Comparison of ENCODE assay signal across 8 cellular contexts in the genomic region with DNA sequence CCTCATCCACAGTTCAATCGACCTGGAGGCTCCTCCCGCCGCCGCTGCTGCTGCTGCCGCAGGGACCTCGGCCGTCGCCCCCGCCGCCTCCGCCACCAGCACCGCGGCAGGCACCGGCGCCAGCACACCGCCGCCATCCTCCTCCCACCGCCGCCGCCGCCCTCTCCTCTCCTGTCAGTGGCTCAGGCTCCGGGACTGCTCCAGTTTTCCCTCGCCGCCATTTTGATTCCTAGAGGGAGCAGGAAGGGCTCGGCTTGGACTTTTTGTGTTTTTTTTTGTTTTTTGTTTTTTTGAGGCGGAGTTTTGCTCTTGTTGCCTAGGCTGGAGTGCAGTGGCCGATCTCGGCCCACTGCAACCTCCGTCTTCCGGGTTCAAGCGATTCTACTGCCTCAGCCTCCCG. TPM values are rescaled to one million over a fixed set of nuclear protein-coding genes. Genes with fewer than 3 reads are reported as not detected.
DNase-seq lines count a peak whose midpoint lies in the region; ATAC-seq and TF ChIP-seq lines count a peak whose summit lies in the region.

No MANE protein-coding gene starts in this region.

- no peaks in the 10 kb centered on the region for H3K27me3 Mint-ChIP-seq in activated T-helper 1 cell treated with anti-CD3 and anti-CD28 coated beads, Interleukin-12 subunit alpha, Interleukin-12 subunit beta, Interleukin-2, Interleukin-4 antibody, amounts not matched to agents 30 ng/mL and 10 ng/mL and 1 ng/mL, durations not matched to agents 14 hours and 24 hours and 36 hours (ENCODE audit: insufficient read depth)

- H3K27ac Mint-ChIP-seq in activated T-helper 1 cell treated with anti-CD3 and anti-CD28 coated beads, Interleukin-12 subunit alpha, Interleukin-12 subunit beta, Interleukin-2, Interleukin-4 antibody, amounts not matched to agents 30 ng/mL and 10 ng/mL and 1 ng/mL, durations not matched to agents 14 hours and 24 hours and 36 hours, result peak overlapping the region; percentile 74

- no peaks in the 10 kb centered on the region for H4K20me1 ChIP-seq in Karpas-422 (ENCODE audit: insufficient read depth, low read depth, low read length)

- H3K4me3 Mint-ChIP-seq in activated T-helper 1 cell treated with anti-CD3 and anti-CD28 coated beads, Interleukin-12 subunit alpha, Interleukin-12 subunit beta, Interleukin-2, Interleukin-4 antibody, amounts not matched to agents 30 ng/mL and 10 ng/mL and 1 ng/mL, durations not matched to agents 14 hours and 24 hours and 36 hours, result peak overlapping the region; percentile 81

- H3K4me3 ChIP-seq in left lung, result peak overlapping the region; percentile 11 to 19
- peak overlapping the region in 4 of 5 donors; percentile 16 to 47 (median 22) for H3K4me3 ChIP-seq in subcutaneous abdominal adipose tissue (ENCODE audit: low read depth in 1 of 5, low read length in 5 of 5)
- no peak overlapping the region for H3K4me3 ChIP-seq in Karpas-422 (ENCODE audit: low read length)

- H3K9me2 ChIP-seq in Karpas-422 (replicated peaks; ENCODE audit: insufficient read depth, low read length), result no peaks in the 10 kb centered on the region

- H3K9ac ChIP-seq in subcutaneous abdominal adipose tissue (ENCODE audit: low read length in 5 of 5) (no peak overlapping the region), Karpas-422 (ENCODE audit: low read length) (no peak overlapping the region)

- no peak for TF ChIP-seq CTCF in left lung (IDR thresholded peaks at IDR 0.05)

- DNase-seq in activated gamma-delta T cell treated with Interleukin-2 at 50 U/mL for 16 hours (peak; percentile 15), activated gamma-delta T cell (lab: John Stamatoyannopoulos, UW) (no peak), left lung (peak in 1 of 2 donors; percentile 80), NCI-H82 (lab: John Stamatoyannopoulos, UW) (no peak), Karpas-422 (no peak)
- DNase-seq in activated T-helper 1 cell treated with anti-CD3 and anti-CD28 coated beads, Interleukin-12 subunit alpha, Interleukin-12 subunit beta, Interleukin-2, Interleukin-4 antibody, amounts not matched to agents 30 ng/mL and 10 ng/mL and 1 ng/mL, durations not matched to agents 14 hours and 24 hours and 36 hours (ENCODE audit: low spot score), result peak; percentile 20
- DNase-seq in effector CD8-positive, alpha-beta T cell (lab: John Stamatoyannopoulos, UW), result no peak

- H3K27me3 ChIP-seq in left lung (no peaks in the 10 kb centered on the region), subcutaneous abdominal adipose tissue (ENCODE audit: control insufficient read depth in 5 of 5, insufficient read depth in 4 of 5, low read length in 5 of 5) (peaks cover 0 to 3% (median 0%) of the 10 kb centered on the region in 5 donors), Karpas-422 (ENCODE audit: low read length) (no peaks in the 10 kb centered on the region)

- no peaks in the 10 kb centered on the region for H3K9me3 ChIP-seq in left lung
- H3K9me3 ChIP-seq in subcutaneous abdominal adipose tissue (ENCODE audit: control insufficient read depth in 5 of 5, low read length in 5 of 5), result no peaks in the 10 kb centered on the region
- H3K9me3 ChIP-seq in Karpas-422 (ENCODE audit: low read length), result no peaks in the 10 kb centered on the region

- H3K79me2 ChIP-seq in Karpas-422 (ENCODE audit: low read length), result peaks cover 20% of the 10 kb centered on the region

- H3K4me1 ChIP-seq in left lung (peaks cover 0 to 16% of the 10 kb centered on the region in 2 donors), subcutaneous abdominal adipose tissue (ENCODE audit: control insufficient read depth in 5 of 5, insufficient read depth in 5 of 5, low read length in 5 of 5) (peaks cover 0 to 14% (median 13%) of the 10 kb centered on the region in 5 donors), Karpas-422 (ENCODE audit: low read length) (peaks cover 20% of the 10 kb centered on the region)

- no peaks in the 10 kb centered on the region for H3K36me3 ChIP-seq in left lung
- H3K36me3 ChIP-seq in subcutaneous abdominal adipose tissue (ENCODE audit: control insufficient read depth in 5 of 5, insufficient read depth in 5 of 5, low read length in 5 of 5), result no peaks in the 10 kb centered on the region
- H3K36me3 ChIP-seq in Karpas-422 (ENCODE audit: insufficient read depth, low read length), result no peaks in the 10 kb centered on the region

- H2AFZ ChIP-seq in Karpas-422 (ENCODE audit: low read length), result no peak overlapping the region

- H3K27ac ChIP-seq in left lung (no peak overlapping the region), subcutaneous abdominal adipose tissue (ENCODE audit: low read depth, low read length) (no peak overlapping the region), Karpas-422 (ENCODE audit: low read length) (no peak overlapping the region)

- H3K9me3 Mint-ChIP-seq in activated T-helper 1 cell treated with anti-CD3 and anti-CD28 coated beads, Interleukin-12 subunit alpha, Interleukin-12 subunit beta, Interleukin-2, Interleukin-4 antibody, amounts not matched to agents 30 ng/mL and 10 ng/mL and 1 ng/mL, durations not matched to agents 14 hours and 24 hours and 36 hours, result peaks cover 9% of the 10 kb centered on the region

- intact Hi-C loops in activated T-helper 1 cell treated with anti-CD3 and anti-CD28 coated beads, Interleukin-12 subunit alpha, Interleukin-12 subunit beta, Interleukin-2, Interleukin-4 antibody, amounts not matched to agents 30 ng/mL and 10 ng/mL and 1 ng/mL, durations not matched to agents 14 hours and 24 hours and 36 hours (cut with micrococcal nuclease), result no loop called here
- intact Hi-C loops in left lung (cut with DNase I), result no loop called here

- peaks cover 10% of the 10 kb centered on the region for H3K36me3 Mint-ChIP-seq in activated T-helper 1 cell treated with anti-CD3 and anti-CD28 coated beads, Interleukin-12 subunit alpha, Interleukin-12 subunit beta, Interleukin-2, Interleukin-4 antibody, amounts not matched to agents 30 ng/mL and 10 ng/mL and 1 ng/mL, durations not matched to agents 14 hours and 24 hours and 36 hours (ENCODE audit: low read depth)

- H3K4me2 ChIP-seq in Karpas-422 (ENCODE audit: low read depth, low read length, poor library complexity, severe bottlenecking), result no peak overlapping the region

- no peak for ATAC-seq in left lung

- peaks cover 48% of the 10 kb centered on the region for H3K4me1 Mint-ChIP-seq in activated T-helper 1 cell treated with anti-CD3 and anti-CD28 coated beads, Interleukin-12 subunit alpha, Interleukin-12 subunit beta, Interleukin-2, Interleukin-4 antibody, amounts not matched to agents 30 ng/mL and 10 ng/mL and 1 ng/mL, durations not matched to agents 14 hours and 24 hours and 36 hours (ENCODE audit: low read depth)

RNA-seq across cellular contexts. Expression of a gene that starts 3.0 kb away (rescaled TPM):
- 104 and 106 TPM in 2 replicates for total RNA-seq in activated T-helper 1 cell treated with anti-CD3 and anti-CD28 coated beads, Interleukin-12 subunit alpha, Interleukin-12 subunit beta, Interleukin-2, Interleukin-4 antibody, amounts not matched to agents 30 ng/mL and 10 ng/mL and 1 ng/mL, durations not matched to agents 14 hours and 24 hours and 36 hours
- total RNA-seq in left lung, result 1 to 10 TPM; 4.2 to 9.1 TPM
- total RNA-seq in Karpas-422 (2014; rRNA removed; shearing (Covaris generic); ENCODE audit: low replicate concordance), result 7.0 and 8.9 TPM in 2 replicates

RNA-seq across cellular contexts. Expression of a gene that starts 58.4 kb away (rescaled TPM):
- 52.6 and 54.1 TPM in 2 replicates for total RNA-seq in activated T-helper 1 cell treated with anti-CD3 and anti-CD28 coated beads, Interleukin-12 subunit alpha, Interleukin-12 subunit beta, Interleukin-2, Interleukin-4 antibody, amounts not matched to agents 30 ng/mL and 10 ng/mL and 1 ng/mL, durations not matched to agents 14 hours and 24 hours and 36 hours
- total RNA-seq in left lung, result 10 to 100 TPM; 45.8 to 51.3 TPM
- total RNA-seq in Karpas-422 (2014; rRNA removed; shearing (Covaris generic); ENCODE audit: low replicate concordance), result 0.40 and 0.56 TPM in 2 replicates

Comparison
In these comparisons a context has a peak if more than half of its experiments do, and no peak if none do; other contexts are left out.
1. DNase-seq: peak in activated gamma-delta T cell treated with Interleukin-2 at 50 U/mL for 16 hours (single experiment) and activated T-helper 1 cell treated with anti-CD3 and anti-CD28 coated beads, Interleukin-12 subunit alpha, Interleukin-12 subunit beta, Interleukin-2, Interleukin-4 antibody, amounts not matched to agents 30 ng/mL and 10 ng/mL and 1 ng/mL, durations not matched to agents 14 hours and 24 hours and 36 hours (single experiment); none in activated gamma-delta T cell (single experiment), NCI-H82 (single experiment), Karpas-422 (single experiment) and effector CD8-positive, alpha-beta T cell (single experiment).
2. RNA of a gene that starts 3.0 kb away (total RNA-seq): 104 to 106 TPM in activated T-helper 1 cell treated with anti-CD3 and anti-CD28 coated beads, Interleukin-12 subunit alpha, Interleukin-12 subunit beta, Interleukin-2, Interleukin-4 antibody, amounts not matched to agents 30 ng/mL and 10 ng/mL and 1 ng/mL, durations not matched to agents 14 hours and 24 hours and 36 hours; 4.2 to 9.1 TPM in left lung and 7.0 to 8.9 TPM in Karpas-422; every median in the first group is over 10 times any median in the second.
3. RNA of a gene that starts 58.4 kb away (total RNA-seq): 52.6 to 54.1 TPM in activated T-helper 1 cell treated with anti-CD3 and anti-CD28 coated beads, Interleukin-12 subunit alpha, Interleukin-12 subunit beta, Interleukin-2, Interleukin-4 antibody, amounts not matched to agents 30 ng/mL and 10 ng/mL and 1 ng/mL, durations not matched to agents 14 hours and 24 hours and 36 hours and 45.8 to 51.3 TPM in left lung; 0.40 to 0.56 TPM in Karpas-422; every median in the first group is over 10 times any median in the second.